1 cellular context compared by ENCODE assay signal in the genomic region with DNA sequence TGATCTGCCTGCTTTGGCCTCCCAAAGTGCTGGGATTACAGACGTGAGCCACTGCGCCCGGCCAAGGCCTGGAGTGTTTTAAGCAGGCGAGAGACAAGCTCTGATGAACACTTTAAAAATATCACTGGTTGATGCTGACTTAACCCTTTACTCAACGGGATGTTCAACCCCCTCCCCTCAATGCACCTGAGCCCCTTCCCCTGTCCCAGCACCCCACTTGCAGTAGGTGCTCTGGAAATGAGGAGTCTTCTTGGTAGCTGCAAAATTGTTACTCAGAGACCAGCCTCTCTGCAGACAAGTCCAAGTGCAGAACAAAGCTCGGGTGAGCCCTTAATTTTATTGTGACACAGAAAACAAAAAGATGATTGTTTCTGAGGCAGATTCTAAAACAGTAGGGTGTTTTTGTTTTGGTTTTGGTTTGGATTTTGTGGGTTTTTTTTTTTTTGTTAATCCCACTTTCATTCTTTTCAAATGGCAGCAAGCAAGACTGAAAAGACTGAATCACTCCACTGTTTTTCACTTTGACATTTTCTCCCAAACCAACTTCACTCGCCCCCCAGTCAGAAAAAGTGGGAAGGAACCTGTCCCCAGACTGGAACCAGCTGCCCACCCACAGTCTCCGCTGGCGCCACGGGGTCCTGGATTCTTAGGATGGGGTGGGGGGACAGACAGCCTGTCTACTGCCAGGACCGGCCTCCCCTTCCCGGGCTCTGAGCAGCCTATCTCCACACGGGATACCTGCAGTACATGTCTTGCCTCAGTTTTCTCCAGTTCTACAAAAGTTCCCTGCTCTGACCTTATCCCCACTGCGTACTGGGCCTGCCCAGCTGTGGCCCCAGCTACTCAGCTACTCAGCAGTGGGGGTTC.
TF ChIP-seq lines count a peak whose summit lies in the region.

No MANE protein-coding gene starts in this region.

TF ChIP-seq in GM12878, 131 proteins besides CTCF, POLR2A, EP300 and RAD21:
- TF ChIP-seq RUNX3 (IDR thresholded peaks at IDR 0.05; ENCODE audit: low read length) (peak; percentile 71), ZNF274 (IDR thresholded peaks at IDR 0.05; ENCODE audit: insufficient read depth, insufficient read length) (no peak), BMI1 (IDR thresholded peaks at IDR 0.05; ENCODE audit: borderline replicate concordance) (no peak), SRF (IDR thresholded peaks at IDR 0.05; ENCODE audit: low read depth in 2 of 2, low read length in 2 of 2) (no peak), RB1 (IDR thresholded peaks at IDR 0.05; ENCODE audit: borderline replicate concordance) (no peak), TARDBP (IDR thresholded peaks at IDR 0.05; ENCODE audit: borderline replicate concordance) (no peak), ZNF384 (IDR thresholded peaks at IDR 0.05; ENCODE audit: borderline replicate concordance, low read depth, low read length) (peak; percentile 79), KDM1A (IDR thresholded peaks at IDR 0.05; ENCODE audit: borderline replicate concordance) (no peak), IKZF1 (conservative IDR thresholded peaks at IDR 0.05) (0 out of 2 replicates have a peak, but pooled peaks have one; percentile 15), SP1 (IDR thresholded peaks at IDR 0.05; ENCODE audit: low read depth, low read length) (no peak), BCL11A (IDR thresholded peaks at IDR 0.05; ENCODE audit: low read depth, low read length) (no peak), BCLAF1 (IDR thresholded peaks at IDR 0.05) (no peak)
- TF ChIP-seq, protein P1, sequence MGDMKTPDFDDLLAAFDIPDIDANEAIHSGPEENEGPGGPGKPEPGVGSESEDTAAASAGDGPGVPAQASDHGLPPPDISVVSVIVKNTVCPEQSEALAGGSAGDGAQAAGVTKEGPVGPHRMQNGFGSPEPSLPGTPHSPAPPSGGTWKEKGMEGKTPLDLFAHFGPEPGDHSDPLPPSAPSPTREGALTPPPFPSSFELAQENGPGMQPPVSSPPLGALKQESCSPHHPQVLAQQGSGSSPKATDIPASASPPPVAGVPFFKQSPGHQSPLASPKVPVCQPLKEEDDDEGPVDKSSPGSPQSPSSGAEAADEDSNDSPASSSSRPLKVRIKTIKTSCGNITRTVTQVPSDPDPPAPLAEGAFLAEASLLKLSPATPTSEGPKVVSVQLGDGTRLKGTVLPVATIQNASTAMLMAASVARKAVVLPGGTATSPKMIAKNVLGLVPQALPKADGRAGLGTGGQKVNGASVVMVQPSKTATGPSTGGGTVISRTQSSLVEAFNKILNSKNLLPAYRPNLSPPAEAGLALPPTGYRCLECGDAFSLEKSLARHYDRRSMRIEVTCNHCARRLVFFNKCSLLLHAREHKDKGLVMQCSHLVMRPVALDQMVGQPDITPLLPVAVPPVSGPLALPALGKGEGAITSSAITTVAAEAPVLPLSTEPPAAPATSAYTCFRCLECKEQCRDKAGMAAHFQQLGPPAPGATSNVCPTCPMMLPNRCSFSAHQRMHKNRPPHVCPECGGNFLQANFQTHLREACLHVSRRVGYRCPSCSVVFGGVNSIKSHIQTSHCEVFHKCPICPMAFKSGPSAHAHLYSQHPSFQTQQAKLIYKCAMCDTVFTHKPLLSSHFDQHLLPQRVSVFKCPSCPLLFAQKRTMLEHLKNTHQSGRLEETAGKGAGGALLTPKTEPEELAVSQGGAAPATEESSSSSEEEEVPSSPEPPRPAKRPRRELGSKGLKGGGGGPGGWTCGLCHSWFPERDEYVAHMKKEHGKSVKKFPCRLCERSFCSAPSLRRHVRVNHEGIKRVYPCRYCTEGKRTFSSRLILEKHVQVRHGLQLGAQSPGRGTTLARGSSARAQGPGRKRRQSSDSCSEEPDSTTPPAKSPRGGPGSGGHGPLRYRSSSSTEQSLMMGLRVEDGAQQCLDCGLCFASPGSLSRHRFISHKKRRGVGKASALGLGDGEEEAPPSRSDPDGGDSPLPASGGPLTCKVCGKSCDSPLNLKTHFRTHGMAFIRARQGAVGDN (IDR thresholded peaks at IDR 0.05), result no peak
- TF ChIP-seq, protein P2, sequence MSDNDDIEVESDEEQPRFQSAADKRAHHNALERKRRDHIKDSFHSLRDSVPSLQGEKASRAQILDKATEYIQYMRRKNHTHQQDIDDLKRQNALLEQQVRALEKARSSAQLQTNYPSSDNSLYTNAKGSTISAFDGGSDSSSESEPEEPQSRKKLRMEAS (IDR thresholded peaks at IDR 0.05; ENCODE audit: low read depth, low read length), result no peak
- TF ChIP-seq, protein P3, sequence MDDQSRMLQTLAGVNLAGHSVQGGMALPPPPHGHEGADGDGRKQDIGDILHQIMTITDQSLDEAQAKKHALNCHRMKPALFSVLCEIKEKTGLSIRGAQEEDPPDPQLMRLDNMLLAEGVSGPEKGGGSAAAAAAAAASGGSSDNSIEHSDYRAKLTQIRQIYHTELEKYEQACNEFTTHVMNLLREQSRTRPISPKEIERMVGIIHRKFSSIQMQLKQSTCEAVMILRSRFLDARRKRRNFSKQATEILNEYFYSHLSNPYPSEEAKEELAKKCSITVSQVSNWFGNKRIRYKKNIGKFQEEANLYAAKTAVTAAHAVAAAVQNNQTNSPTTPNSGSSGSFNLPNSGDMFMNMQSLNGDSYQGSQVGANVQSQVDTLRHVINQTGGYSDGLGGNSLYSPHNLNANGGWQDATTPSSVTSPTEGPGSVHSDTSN (IDR thresholded peaks at IDR 0.05; ENCODE audit: insufficient replicate concordance, low read depth, low read length), result no peak
